ENCODE assay signal across 19 cellular contexts in genomic region chr14:101124860-101125259, GRCh38.
DNase-seq lines count a peak whose midpoint lies in the region; TF ChIP-seq lines count a peak whose summit lies in the region.
"Had no signal": no experiment of that assay in that cellular context is flagged by ENCODE, and none has a peak within 500 bp of the region (broad histone marks: within the 10 kb centered on the region; RNA-seq: fewer than 3 reads in every experiment).

No MANE protein-coding gene starts in this region.

- H3K27me3 ChIP-seq in neuronal stem cell (ENCODE audit: control insufficient read depth in 3 of 3, insufficient read depth in 3 of 3, low read depth in 1 of 3, low read length in 3 of 3) (no peaks in the 10 kb centered on the region), stomach (peaks cover 0 to 30% (median 6%) of the 10 kb centered on the region in 3 donors), WERI-Rb-1 (ENCODE audit: insufficient read depth, low read depth, severe bottlenecking) (peaks cover 83% of the 10 kb centered on the region), PC-9 (ENCODE audit: insufficient read depth, low read depth) (peaks cover 30% of the 10 kb centered on the region)

- no peaks in the 10 kb centered on the region for H3K79me1 ChIP-seq in neuronal stem cell (ENCODE audit: low read depth, low read length)

- BruUV-seq in PC-9 (replicated peaks; lab: Mats Ljungman, UMichigan) = no TSS peak

- H2BK12ac ChIP-seq in neuronal stem cell (ENCODE audit: low read length) = no peak overlapping the region

- H3K79me2 ChIP-seq in PC-9 (ENCODE audit: low read depth) = no peaks in the 10 kb centered on the region

- no peaks in the 10 kb centered on the region for H4K20me1 ChIP-seq in PC-9 (ENCODE audit: insufficient read depth)

- peak overlapping the region; percentile 15 for H3K18ac ChIP-seq in neuronal stem cell (ENCODE audit: low read length)

- H4K91ac ChIP-seq in neuronal stem cell (ENCODE audit: low read depth, low read length, poor library complexity) = peak overlapping the region; percentile 56

- H3K14ac ChIP-seq in neuronal stem cell (ENCODE audit: low read length) = peak overlapping the region; percentile 43

- no peak overlapping the region for H4K8ac ChIP-seq in neuronal stem cell (ENCODE audit: low read depth, low read length)

- H3F3A ChIP-seq in PC-9 (ENCODE audit: insufficient read depth, low read depth) = no peaks in the 10 kb centered on the region

- H3K4me3 ChIP-seq in neuronal stem cell (ENCODE audit: low read length in 2 of 2) (no peak overlapping the region), stomach (no peak overlapping the region), WERI-Rb-1 (ENCODE audit: low read depth, low read length) (no peak overlapping the region), PC-9 (no peak overlapping the region)

- H3K27me3 Mint-ChIP-seq in activated CD4-positive, alpha-beta memory T cell treated with anti-CD3 and anti-CD28 coated beads, Interleukin-2, amount 10 ng/mL, durations not matched to agents 7 days and 5 days = no peaks in the 10 kb centered on the region
- H3K27me3 Mint-ChIP-seq in activated CD4-positive, alpha-beta memory T cell treated with anti-CD3 and anti-CD28 coated beads for 36 hours = peaks cover 10% of the 10 kb centered on the region

- H2AK5ac ChIP-seq in neuronal stem cell (ENCODE audit: low read depth, low read length) = no peak overlapping the region

- peaks cover 0 to 2% of the 10 kb centered on the region in 2 donors for H3K9me3 ChIP-seq in neuronal stem cell (replicated peaks in 1 of 2; ENCODE audit: control insufficient read depth in 2 of 2, insufficient read depth in 1 of 2, low read depth in 1 of 2, low read length in 2 of 2)
- no peaks in the 10 kb centered on the region for H3K9me3 ChIP-seq in stomach
- no peaks in the 10 kb centered on the region for H3K9me3 ChIP-seq in WERI-Rb-1 (ENCODE audit: severe bottlenecking)
- H3K9me3 ChIP-seq in PC-9 (ENCODE audit: insufficient read depth, low read depth) = no peaks in the 10 kb centered on the region

- TF ChIP-seq CTCF in stomach (IDR thresholded peaks at IDR 0.05) (no peak), WERI-Rb-1 (IDR thresholded peaks at IDR 0.05; ENCODE audit: low read depth, low read length) (no peak), PC-9 (conservative IDR thresholded peaks at IDR 0.05) (no peak)

- H3K9me2 ChIP-seq in PC-9 (ENCODE audit: insufficient read depth) = no peaks in the 10 kb centered on the region

- H3K9me3 Mint-ChIP-seq in activated CD4-positive, alpha-beta memory T cell treated with anti-CD3 and anti-CD28 coated beads, Interleukin-2, amount 10 ng/mL, durations not matched to agents 7 days and 5 days = no peaks in the 10 kb centered on the region
- no peaks in the 10 kb centered on the region for H3K9me3 Mint-ChIP-seq in activated CD4-positive, alpha-beta memory T cell treated with anti-CD3 and anti-CD28 coated beads for 36 hours

- H3K4me2 ChIP-seq in neuronal stem cell (ENCODE audit: insufficient read depth, low read length, poor library complexity, severe bottlenecking) (no peak overlapping the region), PC-9 (no peak overlapping the region)

- no peak overlapping the region for H3K27ac Mint-ChIP-seq in activated CD4-positive, alpha-beta memory T cell treated with anti-CD3 and anti-CD28 coated beads, Interleukin-2, amount 10 ng/mL, durations not matched to agents 7 days and 5 days
- H3K27ac Mint-ChIP-seq in activated CD4-positive, alpha-beta memory T cell treated with anti-CD3 and anti-CD28 coated beads for 36 hours = no peak overlapping the region
- H3K27ac Mint-ChIP-seq: CD8-positive, alpha-beta T cell; IgD-negative memory B cell had no signal

- CTCF ChIA-PET in activated CD4-positive, alpha-beta memory T cell treated with anti-CD3 and anti-CD28 coated beads, Interleukin-2, amount 10 ng/mL, durations not matched to agents 7 days and 5 days (lab: Charles Lee) = no interaction called here
- CTCF ChIA-PET in activated CD4-positive, alpha-beta memory T cell treated with anti-CD3 and anti-CD28 coated beads for 36 hours (lab: Charles Lee) = no interaction called here
- CTCF ChIA-PET in PC-9 (lab: Charles Lee) = no interaction called here

- no peak overlapping the region for H2BK15ac ChIP-seq in neuronal stem cell (ENCODE audit: low read length)

- no peak overlapping the region for H3K4me3 Mint-ChIP-seq in activated CD4-positive, alpha-beta memory T cell treated with anti-CD3 and anti-CD28 coated beads, Interleukin-2, amount 10 ng/mL, durations not matched to agents 7 days and 5 days
- H3K4me3 Mint-ChIP-seq in activated CD4-positive, alpha-beta memory T cell treated with anti-CD3 and anti-CD28 coated beads for 36 hours = no peak overlapping the region
- H3K4me3 Mint-ChIP-seq: CD8-positive, alpha-beta T cell had no signal

- no peak overlapping the region for H3K23ac ChIP-seq in neuronal stem cell (ENCODE audit: low read depth, low read length, poor library complexity)

- TF ChIP-seq EP300 in stomach (IDR thresholded peaks at IDR 0.05) = no peak

- no peak for TF ChIP-seq POLR2A in stomach (IDR thresholded peaks at IDR 0.05)

- H3K36me3 Mint-ChIP-seq in activated CD4-positive, alpha-beta memory T cell treated with anti-CD3 and anti-CD28 coated beads, Interleukin-2, amount 10 ng/mL, durations not matched to agents 7 days and 5 days (ENCODE audit: low read depth) = no peaks in the 10 kb centered on the region
- H3K36me3 Mint-ChIP-seq in activated CD4-positive, alpha-beta memory T cell treated with anti-CD3 and anti-CD28 coated beads for 36 hours = no peaks in the 10 kb centered on the region
- H3K36me3 Mint-ChIP-seq: CD8-positive, alpha-beta T cell; IgD-negative memory B cell had no signal

- H3K4me1 ChIP-seq in neuronal stem cell (ENCODE audit: control insufficient read depth in 2 of 2, insufficient read depth in 1 of 2, low read depth in 1 of 2, low read length in 2 of 2) = peaks cover 1 to 5% of the 10 kb centered on the region in 2 donors
- no peaks in the 10 kb centered on the region for H3K4me1 ChIP-seq in stomach
- H3K4me1 ChIP-seq in PC-9 (replicated peaks; ENCODE audit: insufficient read depth) = no peaks in the 10 kb centered on the region

- WGBS in neuronal stem cell (ENCODE audit: extremely low coverage in 2 of 2, insufficient read length in 2 of 2, insufficient replicate concordance in 1 of 2), 2 donors = no CpG with 5 or more reads among the region's 9 CpGs
- WGBS in stomach, 5 donors = 78 to 84% (median 80%) methylated on average over 9 of the region's 9 CpGs

- H2BK120ac ChIP-seq in neuronal stem cell (ENCODE audit: low read depth, low read length) = no peak overlapping the region

- H3K4ac ChIP-seq in neuronal stem cell (ENCODE audit: low read length) = peak overlapping the region; percentile 76

- POLR2A ChIA-PET in activated CD4-positive, alpha-beta memory T cell treated with anti-CD3 and anti-CD28 coated beads, Interleukin-2, amount 10 ng/mL, durations not matched to agents 7 days and 5 days (lab: Charles Lee) = no interaction called here
- POLR2A ChIA-PET in activated CD4-positive, alpha-beta memory T cell treated with anti-CD3 and anti-CD28 coated beads for 36 hours (lab: Charles Lee) = no interaction called here
- POLR2A ChIA-PET in PC-9 (lab: Charles Lee; ENCODE audit: unreplicated experiment) = no interaction called here

- peak overlapping the region; percentile 44 for H3K9ac ChIP-seq in neuronal stem cell (ENCODE audit: low read depth, low read length, poor library complexity)

- peaks cover 9% of the 10 kb centered on the region for H3K4me1 Mint-ChIP-seq in activated CD4-positive, alpha-beta memory T cell treated with anti-CD3 and anti-CD28 coated beads, Interleukin-2, amount 10 ng/mL, durations not matched to agents 7 days and 5 days
- H3K4me1 Mint-ChIP-seq in activated CD4-positive, alpha-beta memory T cell treated with anti-CD3 and anti-CD28 coated beads for 36 hours (ENCODE audit: low read depth) = peaks cover 12% of the 10 kb centered on the region

- intact Hi-C loops in activated CD4-positive, alpha-beta memory T cell treated with anti-CD3 and anti-CD28 coated beads for 36 hours (cut with micrococcal nuclease) = no loop called here
- intact Hi-C loops in stomach (cut with DNase I; ENCODE audit: low total_unique reads) = no loop called here
- intact Hi-C loops in PC-9 (cut with micrococcal nuclease; ENCODE audit: unreplicated experiment) = no loop called here

- H3K27ac ChIP-seq in neuronal stem cell (replicated peaks; ENCODE audit: low read length) (no peak overlapping the region), stomach (no peak overlapping the region), WERI-Rb-1 (no peak overlapping the region), PC-9 (no peak overlapping the region)
- H3K27ac ChIP-seq: 22Rv1, RWPE1 had no signal

- DNase-seq in activated CD4-positive, alpha-beta memory T cell treated with anti-CD3 and anti-CD28 coated beads, Interleukin-2, amount 10 ng/mL, durations not matched to agents 7 days and 5 days = peak; percentile 9
- no peak for DNase-seq in activated CD4-positive, alpha-beta memory T cell treated with anti-CD3 and anti-CD28 coated beads for 36 hours
- DNase-seq in ecto neural progenitor cell (ENCODE audit: low spot score) (peak; percentile 32), neuronal stem cell (ENCODE audit: low spot score) (no peak), stomach (peak; percentile 23), WERI-Rb-1 (no peak), NCI-H1105 treated with DMSO at 0.1 percent for 48 hours (lab: John Stamatoyannopoulos, UW) (no peak), PC-9 (no peak)
- DNase-seq: DMS79, HCEC 1CT, Kasumi-1, MM.1S, NCI-H187 treated with DMSO at 0.1 percent for 48 hours, NCI-H446, OCI-M1 had no signal

- H2AFZ ChIP-seq in neuronal stem cell (ENCODE audit: low read length) (no peak overlapping the region), PC-9 (no peak overlapping the region)

- H2BK5ac ChIP-seq in neuronal stem cell (ENCODE audit: low read length) = no peak overlapping the region

- H3K36me3 ChIP-seq in neuronal stem cell (replicated peaks in 1 of 2; ENCODE audit: control insufficient read depth in 2 of 2, insufficient read depth in 2 of 2, low read length in 2 of 2) (no peaks in the 10 kb centered on the region), stomach (no peaks in the 10 kb centered on the region), WERI-Rb-1 (no peaks in the 10 kb centered on the region), PC-9 (ENCODE audit: low read depth) (no peaks in the 10 kb centered on the region)

Comparison
In these comparisons a context has a peak if more than half of its experiments do, and no peak if none do; other contexts are left out.
1. DNase-seq: peak in activated CD4-positive, alpha-beta memory T cell treated with anti-CD3 and anti-CD28 coated beads, Interleukin-2, amount 10 ng/mL, durations not matched to agents 7 days and 5 days (single experiment), ecto neural progenitor cell (single experiment) and stomach (single experiment); none in activated CD4-positive, alpha-beta memory T cell treated with anti-CD3 and anti-CD28 coated beads for 36 hours (single experiment), neuronal stem cell (single experiment), WERI-Rb-1 (single experiment), NCI-H1105 treated with DMSO at 0.1 percent for 48 hours (single experiment) and PC-9 (0 of 2).